Comparison of ENCODE assay signal across 8 cellular contexts in the genomic region with DNA sequence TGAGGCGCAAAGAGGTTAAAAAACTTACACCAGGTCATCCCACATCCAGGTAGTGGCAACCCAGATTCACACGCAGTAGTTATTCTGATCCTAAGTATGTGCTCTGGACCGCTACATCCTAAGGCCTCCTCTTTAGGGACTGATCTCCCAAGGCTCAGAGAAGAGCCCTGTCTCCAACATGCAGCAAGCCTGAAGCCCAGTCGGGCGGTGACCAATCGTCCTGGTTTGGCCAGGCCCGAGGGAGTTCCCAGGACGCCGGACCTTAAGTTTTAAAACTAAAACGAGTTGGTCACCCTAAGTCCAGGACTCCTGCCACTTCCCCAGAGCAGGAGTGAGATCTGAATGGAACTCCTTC. TPM values are rescaled to one million over a fixed set of nuclear protein-coding genes. Genes with fewer than 3 reads are reported as not detected.
DNase-seq lines count a peak whose midpoint lies in the region; ATAC-seq lines count a peak whose summit lies in the region.

No MANE protein-coding gene starts in this region.

- H3K27me3 Mint-ChIP-seq in activated CD4-positive, alpha-beta T cell treated with anti-CD3 and anti-CD28 coated beads for 36 hours: no peaks in the 10 kb centered on the region
- no peaks in the 10 kb centered on the region for H3K27me3 Mint-ChIP-seq in activated T-helper 1 cell treated with anti-CD3 and anti-CD28 coated beads, Interleukin-12 subunit alpha, Interleukin-12 subunit beta, Interleukin-2, Interleukin-4 antibody, amounts not matched to agents 30 ng/mL and 10 ng/mL and 1 ng/mL, durations not matched to agents 14 hours and 24 hours and 36 hours (ENCODE audit: insufficient read depth)
- H3K27me3 Mint-ChIP-seq in immature natural killer cell (ENCODE audit: low read depth in 3 of 3): peaks cover 5 to 10% (median 6%) of the 10 kb centered on the region in 3 donors

- peak overlapping the region; percentile 93 for H3K4me3 Mint-ChIP-seq in activated CD4-positive, alpha-beta T cell treated with anti-CD3 and anti-CD28 coated beads for 36 hours
- peak overlapping the region; percentile 97 for H3K4me3 Mint-ChIP-seq in activated T-helper 1 cell treated with anti-CD3 and anti-CD28 coated beads, Interleukin-12 subunit alpha, Interleukin-12 subunit beta, Interleukin-2, Interleukin-4 antibody, amounts not matched to agents 30 ng/mL and 10 ng/mL and 1 ng/mL, durations not matched to agents 14 hours and 24 hours and 36 hours
- peak overlapping the region; percentile 94 to 98 (median 96) for H3K4me3 Mint-ChIP-seq in immature natural killer cell

- CTCF ChIA-PET in activated CD4-positive, alpha-beta T cell treated with anti-CD3 and anti-CD28 coated beads for 36 hours (lab: Charles Lee): no interaction called here

- H3K4me1 Mint-ChIP-seq in activated CD4-positive, alpha-beta T cell treated with anti-CD3 and anti-CD28 coated beads for 36 hours: peaks cover 31% of the 10 kb centered on the region
- peaks cover 31% of the 10 kb centered on the region for H3K4me1 Mint-ChIP-seq in activated T-helper 1 cell treated with anti-CD3 and anti-CD28 coated beads, Interleukin-12 subunit alpha, Interleukin-12 subunit beta, Interleukin-2, Interleukin-4 antibody, amounts not matched to agents 30 ng/mL and 10 ng/mL and 1 ng/mL, durations not matched to agents 14 hours and 24 hours and 36 hours (ENCODE audit: low read depth)
- peaks cover 52 to 76% of the 10 kb centered on the region in 2 donors for H3K4me1 Mint-ChIP-seq in immature natural killer cell

- ATAC-seq in activated CD4-positive, alpha-beta T cell treated with anti-CD3 and anti-CD28 coated beads for 36 hours: peak; percentile 20
- peak; percentile 13 for ATAC-seq in HG02981 (IDR thresholded peaks at IDR 0.05; ENCODE audit: unreplicated experiment)

- H3K36me3 ChIP-seq in subcutaneous abdominal adipose tissue (ENCODE audit: control insufficient read depth in 5 of 5, insufficient read depth in 5 of 5, low read length in 5 of 5): peaks cover 11 to 20% (median 13%) of the 10 kb centered on the region in 5 donors

- peak overlapping the region; percentile 91 to 98 (median 95) for H3K4me3 ChIP-seq in subcutaneous abdominal adipose tissue (ENCODE audit: low read depth in 1 of 5, low read length in 5 of 5)

- peaks cover 6 to 27% (median 24%) of the 10 kb centered on the region in 5 donors for H3K4me1 ChIP-seq in subcutaneous abdominal adipose tissue (ENCODE audit: control insufficient read depth in 5 of 5, insufficient read depth in 5 of 5, low read length in 5 of 5)

- H3K9me3 Mint-ChIP-seq in activated CD4-positive, alpha-beta T cell treated with anti-CD3 and anti-CD28 coated beads for 36 hours (ENCODE audit: low read depth): no peaks in the 10 kb centered on the region
- no peaks in the 10 kb centered on the region for H3K9me3 Mint-ChIP-seq in activated T-helper 1 cell treated with anti-CD3 and anti-CD28 coated beads, Interleukin-12 subunit alpha, Interleukin-12 subunit beta, Interleukin-2, Interleukin-4 antibody, amounts not matched to agents 30 ng/mL and 10 ng/mL and 1 ng/mL, durations not matched to agents 14 hours and 24 hours and 36 hours
- H3K9me3 Mint-ChIP-seq in immature natural killer cell: no peaks in the 10 kb centered on the region

- H3K36me3 Mint-ChIP-seq in activated CD4-positive, alpha-beta T cell treated with anti-CD3 and anti-CD28 coated beads for 36 hours (ENCODE audit: low read depth): peaks cover 25% of the 10 kb centered on the region
- peaks cover 28% of the 10 kb centered on the region for H3K36me3 Mint-ChIP-seq in activated T-helper 1 cell treated with anti-CD3 and anti-CD28 coated beads, Interleukin-12 subunit alpha, Interleukin-12 subunit beta, Interleukin-2, Interleukin-4 antibody, amounts not matched to agents 30 ng/mL and 10 ng/mL and 1 ng/mL, durations not matched to agents 14 hours and 24 hours and 36 hours (ENCODE audit: low read depth)
- peaks cover 13 to 19% (median 17%) of the 10 kb centered on the region in 3 donors for H3K36me3 Mint-ChIP-seq in immature natural killer cell

- no peaks in the 10 kb centered on the region for H3K27me3 ChIP-seq in subcutaneous abdominal adipose tissue (ENCODE audit: control insufficient read depth in 5 of 5, insufficient read depth in 4 of 5, low read length in 5 of 5)

- no peaks in the 10 kb centered on the region for H3K9me3 ChIP-seq in subcutaneous abdominal adipose tissue (ENCODE audit: control insufficient read depth in 5 of 5, low read length in 5 of 5)

- peak overlapping the region; percentile 63 for H3K27ac ChIP-seq in subcutaneous abdominal adipose tissue (ENCODE audit: low read depth, low read length)

- POLR2A ChIA-PET in activated CD4-positive, alpha-beta T cell treated with anti-CD3 and anti-CD28 coated beads for 36 hours (lab: Charles Lee): no interaction called here

- peak; percentile 13 for DNase-seq in activated CD4-positive, alpha-beta T cell treated with anti-CD3 and anti-CD28 coated beads for 36 hours
- no peak for DNase-seq in activated CD4-positive, alpha-beta T cell treated with anti-CD3 and anti-CD28 coated beads, Interleukin-2, amount 50 U/mL, for 4 hours
- no peak for DNase-seq in activated T-helper 1 cell treated with anti-CD3 and anti-CD28 coated beads, Interleukin-12 subunit alpha, Interleukin-12 subunit beta, Interleukin-2, Interleukin-4 antibody, amounts not matched to agents 30 ng/mL and 10 ng/mL and 1 ng/mL, durations not matched to agents 14 hours and 24 hours and 36 hours (ENCODE audit: low spot score)
- peak in 1 of 3 donors; percentile 8 for DNase-seq in immature natural killer cell
- no peak for DNase-seq in stimulated activated CD4-positive, alpha-beta T cell treated with anti-CD3 and anti-CD28 coated beads, Interleukin-2, amount 100 ng/mL, for 48 hours
- DNase-seq in activated CD4-positive, alpha-beta T cell treated with anti-CD3 and anti-CD28 coated beads, Interleukin-2, amount 50 U/mL, for 1 hour: no peak

- H3K27ac Mint-ChIP-seq in activated CD4-positive, alpha-beta T cell treated with anti-CD3 and anti-CD28 coated beads for 36 hours: peak overlapping the region; percentile 62
- H3K27ac Mint-ChIP-seq in activated T-helper 1 cell treated with anti-CD3 and anti-CD28 coated beads, Interleukin-12 subunit alpha, Interleukin-12 subunit beta, Interleukin-2, Interleukin-4 antibody, amounts not matched to agents 30 ng/mL and 10 ng/mL and 1 ng/mL, durations not matched to agents 14 hours and 24 hours and 36 hours: peak overlapping the region; percentile 86
- peak overlapping the region; percentile 83 to 96 (median 94) for H3K27ac Mint-ChIP-seq in immature natural killer cell

- intact Hi-C loops in activated CD4-positive, alpha-beta T cell treated with anti-CD3 and anti-CD28 coated beads for 36 hours (cut with DNase I, micrococcal nuclease): loop anchor here in 1 of 2 experiments (5.0 kb wide), 1 partner anchor 757 kb away; a partner anchor contains a TSS
- intact Hi-C loops in activated T-helper 1 cell treated with anti-CD3 and anti-CD28 coated beads, Interleukin-12 subunit alpha, Interleukin-12 subunit beta, Interleukin-2, Interleukin-4 antibody, amounts not matched to agents 30 ng/mL and 10 ng/mL and 1 ng/mL, durations not matched to agents 14 hours and 24 hours and 36 hours (cut with micrococcal nuclease): no loop called here

- peak overlapping the region; percentile 57 to 94 (median 81) for H3K9ac ChIP-seq in subcutaneous abdominal adipose tissue (ENCODE audit: low read length in 5 of 5)

RNA-seq across cellular contexts. Expression of a gene that starts 0.4 kb away (rescaled TPM):
- total RNA-seq in activated CD4-positive, alpha-beta T cell treated with anti-CD3 and anti-CD28 coated beads for 36 hours: 10 to 100 TPM; 65.6 to 74.3 TPM
- total RNA-seq in activated T-helper 1 cell treated with anti-CD3 and anti-CD28 coated beads, Interleukin-12 subunit alpha, Interleukin-12 subunit beta, Interleukin-2, Interleukin-4 antibody, amounts not matched to agents 30 ng/mL and 10 ng/mL and 1 ng/mL, durations not matched to agents 14 hours and 24 hours and 36 hours: 86.8 and 88.3 TPM in 2 replicates
- 10 to 100 TPM; 48.8 to 60.7 (median 54.6) TPM for polyA plus RNA-seq in immature natural killer cell

RNA-seq across cellular contexts. Expression of a gene that starts 0.5 kb away (rescaled TPM):
- 1 to 10 TPM; 3.3 to 3.8 TPM for total RNA-seq in activated CD4-positive, alpha-beta T cell treated with anti-CD3 and anti-CD28 coated beads for 36 hours
- 7.4 and 8.5 TPM in 2 replicates for total RNA-seq in activated T-helper 1 cell treated with anti-CD3 and anti-CD28 coated beads, Interleukin-12 subunit alpha, Interleukin-12 subunit beta, Interleukin-2, Interleukin-4 antibody, amounts not matched to agents 30 ng/mL and 10 ng/mL and 1 ng/mL, durations not matched to agents 14 hours and 24 hours and 36 hours
- 1 to 10 TPM; 3.2 to 6.9 (median 4.6) TPM for polyA plus RNA-seq in immature natural killer cell

RNA-seq across cellular contexts. Expression of a gene that starts 41.5 kb away (rescaled TPM):
- 10 to 100 TPM; 14.6 to 25.3 TPM for total RNA-seq in activated CD4-positive, alpha-beta T cell treated with anti-CD3 and anti-CD28 coated beads for 36 hours
- total RNA-seq in activated T-helper 1 cell treated with anti-CD3 and anti-CD28 coated beads, Interleukin-12 subunit alpha, Interleukin-12 subunit beta, Interleukin-2, Interleukin-4 antibody, amounts not matched to agents 30 ng/mL and 10 ng/mL and 1 ng/mL, durations not matched to agents 14 hours and 24 hours and 36 hours: 17.7 and 19.9 TPM in 2 replicates
- polyA plus RNA-seq in immature natural killer cell: 10 to 100 TPM; 36.4 to 45.6 (median 41.0) TPM
